Comparison of ENCODE assay signal across 29 cellular contexts in genomic region chr14:100578552-100578951, GRCh38. TPM values are rescaled to one million over a fixed set of nuclear protein-coding genes. Genes with fewer than 3 reads are reported as not detected.
DNase-seq lines count a peak whose midpoint lies in the region; TF ChIP-seq lines count a peak whose summit lies in the region.
"Had no signal": no experiment of that assay in that cellular context is flagged by ENCODE, and none has a peak within 500 bp of the region (broad histone marks: within the 10 kb centered on the region; RNA-seq: fewer than 3 reads in every experiment).

No MANE protein-coding gene starts in this region.

- H3K4me3 Mint-ChIP-seq in activated naive CD8-positive, alpha-beta T cell treated with anti-CD3 and anti-CD28 coated beads for 36 hours = no peak overlapping the region
- H3K4me3 Mint-ChIP-seq: activated CD4-positive, alpha-beta memory T cell treated with anti-CD3 and anti-CD28 coated beads, Interleukin-2, amount 10 ng/mL, durations not matched to agents 7 days and 5 days; activated naive CD8-positive, alpha-beta T cell treated with anti-CD3 and anti-CD28 coated beads, Interleukin-2, amount 50 U/mL, for 24 hours; HFFc6; naive thymus-derived CD4-positive, alpha-beta T cell; stimulated activated memory B cell treated with anti-CD40 and anti-IgM and Interleukin-4, amounts not matched to agents 10 μg/mL and 1 μg/mL and 100 μg/mL, for 72 hours had no signal

- no peaks in the 10 kb centered on the region for H3K9me3 ChIP-seq in HEK293 (ENCODE audit: control insufficient read depth, insufficient read depth, low read depth, low read length)
- H3K9me3 ChIP-seq: body of pancreas, Caco-2, suprapubic skin had no signal

- CTCF ChIA-PET in HEK293 (lab: Yijun Ruan, JAX) = no interaction called here

- no peak overlapping the region for H3K27ac Mint-ChIP-seq in activated naive CD8-positive, alpha-beta T cell treated with anti-CD3 and anti-CD28 coated beads for 36 hours
- H3K27ac Mint-ChIP-seq: activated CD4-positive, alpha-beta memory T cell treated with anti-CD3 and anti-CD28 coated beads, Interleukin-2, amount 10 ng/mL, durations not matched to agents 7 days and 5 days; activated naive CD8-positive, alpha-beta T cell treated with anti-CD3 and anti-CD28 coated beads, Interleukin-2, amount 50 U/mL, for 24 hours; HFFc6; naive thymus-derived CD4-positive, alpha-beta T cell; stimulated activated memory B cell treated with anti-CD40 and anti-IgM and Interleukin-4, amounts not matched to agents 10 μg/mL and 1 μg/mL and 100 μg/mL, for 72 hours had no signal

- H3K4me3 ChIP-seq in HEK293 (ENCODE audit: low read depth, low read length) = no peak overlapping the region
- H3K4me3 ChIP-seq: body of pancreas, hepatocyte, smooth muscle cell, suprapubic skin had no signal

- in situ Hi-C loops in SK-MEL-5 (cut with HindIII; ENCODE audit: low pct_unique_long_range_greater_than_20kb, low sequenced_read_pairs) = no loop called here

- H3K27ac ChIP-seq in HEK293 (ENCODE audit: extremely low read depth, low read depth, low read length) = no peak overlapping the region
- H3K27ac ChIP-seq: body of pancreas, hepatocyte, suprapubic skin had no signal

- no peaks in the 10 kb centered on the region for H3K36me3 Mint-ChIP-seq in activated naive CD8-positive, alpha-beta T cell treated with anti-CD3 and anti-CD28 coated beads for 36 hours
- H3K36me3 Mint-ChIP-seq: naive thymus-derived CD4-positive, alpha-beta T cell; stimulated activated memory B cell treated with anti-CD40 and anti-IgM and Interleukin-4, amounts not matched to agents 10 μg/mL and 1 μg/mL and 100 μg/mL, for 72 hours had no signal

- DNase-seq in CD1c-positive myeloid dendritic cell (ENCODE audit: extremely low spot score) (peak; percentile 19), SK-MEL-5 (ENCODE audit: low read depth, low spot score) (peak; percentile 23), fibroblast of peridontal ligament (ENCODE audit: extremely low read depth) (peak; percentile 6), NCI-H2081 (lab: John Stamatoyannopoulos, UW) (no peak), NCI-H146 (lab: John Stamatoyannopoulos, UW) (no peak)
- DNase-seq in stimulated activated CD4-positive, alpha-beta T cell treated with anti-CD3 and anti-CD28 coated beads, Interleukin-1b, Interleukin-23, amount 100 ng/mL, for 48 hours = no peak
- DNase-seq in activated naive CD8-positive, alpha-beta T cell treated with anti-CD3 and anti-CD28 coated beads for 36 hours = no peak
- DNase-seq: activated CD4-positive, alpha-beta memory T cell treated with anti-CD3 and anti-CD28 coated beads, Interleukin-2, amount 10 ng/mL, durations not matched to agents 7 days and 5 days; activated CD4-positive, CD25-positive, alpha-beta regulatory T cell; activated gamma-delta T cell; activated naive CD8-positive, alpha-beta T cell treated with anti-CD3 and anti-CD28 coated beads, Interleukin-2, amount 50 U/mL, for 24 hours; activated T-cell treated with anti-CD3 and anti-CD28 coated beads for 4 hours; Caco-2; DMS79 treated with DMSO at 0.1 percent for 48 hours; effector CD4-positive, alpha-beta T cell; HFFc6; KBM-7; naive thymus-derived CD4-positive, alpha-beta T cell; NCI-H1048; NCI-H1930; NCI-H69; retina; T-helper 9 cell had no signal

- H3K4me1 Mint-ChIP-seq in activated naive CD8-positive, alpha-beta T cell treated with anti-CD3 and anti-CD28 coated beads for 36 hours = no peaks in the 10 kb centered on the region
- H3K4me1 Mint-ChIP-seq: activated CD4-positive, alpha-beta memory T cell treated with anti-CD3 and anti-CD28 coated beads, Interleukin-2, amount 10 ng/mL, durations not matched to agents 7 days and 5 days; activated naive CD8-positive, alpha-beta T cell treated with anti-CD3 and anti-CD28 coated beads, Interleukin-2, amount 50 U/mL, for 24 hours; naive thymus-derived CD4-positive, alpha-beta T cell; stimulated activated memory B cell treated with anti-CD40 and anti-IgM and Interleukin-4, amounts not matched to agents 10 μg/mL and 1 μg/mL and 100 μg/mL, for 72 hours had no signal

- POLR2A ChIA-PET in HEK293 (lab: Yijun Ruan, JAX) = no interaction called here

- no peaks in the 10 kb centered on the region for H3K4me1 ChIP-seq in HEK293 (ENCODE audit: control insufficient read depth, insufficient read depth, low read length)
- H3K4me1 ChIP-seq: body of pancreas, Caco-2, suprapubic skin had no signal

- no peaks in the 10 kb centered on the region for H3K9me3 Mint-ChIP-seq in activated naive CD8-positive, alpha-beta T cell treated with anti-CD3 and anti-CD28 coated beads for 36 hours
- H3K9me3 Mint-ChIP-seq: activated CD4-positive, alpha-beta memory T cell treated with anti-CD3 and anti-CD28 coated beads, Interleukin-2, amount 10 ng/mL, durations not matched to agents 7 days and 5 days; activated naive CD8-positive, alpha-beta T cell treated with anti-CD3 and anti-CD28 coated beads, Interleukin-2, amount 50 U/mL, for 24 hours; HFFc6 had no signal

- H3K27me3 Mint-ChIP-seq in activated naive CD8-positive, alpha-beta T cell treated with anti-CD3 and anti-CD28 coated beads for 36 hours = no peaks in the 10 kb centered on the region
- H3K27me3 Mint-ChIP-seq: activated CD4-positive, alpha-beta memory T cell treated with anti-CD3 and anti-CD28 coated beads, Interleukin-2, amount 10 ng/mL, durations not matched to agents 7 days and 5 days; activated naive CD8-positive, alpha-beta T cell treated with anti-CD3 and anti-CD28 coated beads, Interleukin-2, amount 50 U/mL, for 24 hours; naive thymus-derived CD4-positive, alpha-beta T cell had no signal

- H3K36me3 ChIP-seq in HEK293 (ENCODE audit: control insufficient read depth in 2 of 2, insufficient read depth in 1 of 2, low read length in 2 of 2) = no peaks in the 10 kb centered on the region
- H3K36me3 ChIP-seq: suprapubic skin had no signal

- TF ChIP-seq CTCF in HEK293 (tag by site-specific recombination; IDR thresholded peaks at IDR 0.05) = no peak

TF ChIP-seq in HEK293, 187 proteins besides CTCF, POLR2A, EP300 and RAD21 (continues in another document):
- TF ChIP-seq ZNF202 (tag by site-specific recombination; IDR thresholded peaks at IDR 0.05; ENCODE audit: borderline replicate concordance) (0 out of 2 replicates have a peak, but pooled peaks have one; percentile 24), ZNF26 (tag by site-specific recombination; IDR thresholded peaks at IDR 0.05) (0 out of 2 replicates have a peak, but pooled peaks have one; percentile 32), ZNF280D (tag by site-specific recombination; IDR thresholded peaks at IDR 0.05) (peak; percentile 99), ZNF362 (tag by site-specific recombination; IDR thresholded peaks at IDR 0.05) (no peak), ZNF2 (tag by site-specific recombination; IDR thresholded peaks at IDR 0.05) (no peak), KLF8 (tag by site-specific recombination; IDR thresholded peaks at IDR 0.05) (peak; percentile 58; the same call in 1 of the 2 replicates), ZNF629 (tag by site-specific recombination; IDR thresholded peaks at IDR 0.05) (peak; percentile 31; the same call in 1 of the 2 replicates), RBAK (tag by site-specific recombination; IDR thresholded peaks at IDR 0.05) (no peak), ZNF664 (tag by site-specific recombination; IDR thresholded peaks at IDR 0.05) (0 out of 2 replicates have a peak, but pooled peaks have one; percentile 11), YY2 (tag by site-specific recombination; IDR thresholded peaks at IDR 0.05) (peak; percentile 54)

RNA-seq across cellular contexts. Expression of gene BEGAIN, which starts 8.7 kb away (rescaled TPM):
- total RNA-seq in SK-MEL-5 (2014; rRNA removed; shearing (Covaris generic)) = 5.3 and 10.0 TPM in 2 replicates
- 9.1 and 9.7 TPM in 2 replicates for polyA plus RNA-seq in SK-MEL-5 (2015; cell fraction: cytosol; rRNA removed)
- 21.8 and 38.5 TPM in 2 replicates for polyA plus RNA-seq in SK-MEL-5 (2015; cell fraction: nucleus; rRNA removed)
- total RNA-seq in activated naive CD8-positive, alpha-beta T cell treated with anti-CD3 and anti-CD28 coated beads for 36 hours = 1 to 10 TPM; 5.9 to 6.6 TPM

Comparison
In these comparisons a context has a peak if more than half of its experiments do, and no peak if none do; other contexts are left out.
1. DNase-seq: peak in CD1c-positive myeloid dendritic cell (single experiment), SK-MEL-5 (single experiment) and fibroblast of peridontal ligament (single experiment); none in stimulated activated CD4-positive, alpha-beta T cell treated with anti-CD3 and anti-CD28 coated beads, Interleukin-1b, Interleukin-23, amount 100 ng/mL, for 48 hours (single experiment), NCI-H2081 (0 of 2), NCI-H146 (single experiment) and activated naive CD8-positive, alpha-beta T cell treated with anti-CD3 and anti-CD28 coated beads for 36 hours (single experiment).